22 cellular contexts compared by ENCODE assay signal in genomic region chr22:48403521-48403921, GRCh38.
"Had no signal": no experiment of that assay in that cellular context is flagged by ENCODE, and none has a peak within 500 bp of the region (broad histone marks: within the 10 kb centered on the region; RNA-seq: fewer than 3 reads in every experiment).

No MANE protein-coding gene starts in this region.

- H3K4me2 ChIP-seq: smooth muscle cell had no signal

- H3K4me1 ChIP-seq: esophagus squamous epithelium, gastroesophageal sphincter, left ventricle myocardium inferior, lower lobe of right lung, suprapubic skin, thyroid gland, upper lobe of left lung, vagina had no signal

- H3K27ac Mint-ChIP-seq: dendritic cell treated with granulocyte-macrophage colony-stimulating factor and Interleukin-4, amounts not matched to agents 40 ng/mL and 50 ng/mL, for 4 days; effector memory CD8-positive, alpha-beta T cell; memory B cell; naive B cell had no signal

- H3K27me3 ChIP-seq: ovary, suprapubic skin, thyroid gland, upper lobe of left lung, vagina had no signal

- H3K27ac ChIP-seq: epithelial cell of prostate, esophagus squamous epithelium, gastroesophageal sphincter, left ventricle myocardium inferior, lower lobe of right lung, ovary, suprapubic skin, thyroid gland, upper lobe of left lung, vagina had no signal

- H3K4me3 ChIP-seq: esophagus squamous epithelium, gastroesophageal sphincter, left ventricle myocardium inferior, lower lobe of right lung, ovary, smooth muscle cell, suprapubic skin, thyroid gland, upper lobe of left lung, vagina had no signal

- H3K9me3 ChIP-seq: esophagus squamous epithelium, lower lobe of right lung, ovary, suprapubic skin, thyroid gland, upper lobe of left lung, vagina had no signal

- H3K4me3 Mint-ChIP-seq: dendritic cell treated with granulocyte-macrophage colony-stimulating factor and Interleukin-4, amounts not matched to agents 40 ng/mL and 50 ng/mL, for 4 days; effector memory CD8-positive, alpha-beta T cell; memory B cell; naive B cell had no signal

- H3K36me3 Mint-ChIP-seq: memory B cell, naive B cell had no signal

- H3K36me3 ChIP-seq: esophagus squamous epithelium, gastroesophageal sphincter, left ventricle myocardium inferior, lower lobe of right lung, ovary, suprapubic skin, thyroid gland, upper lobe of left lung, vagina had no signal

- ATAC-seq: effector memory CD8-positive, alpha-beta T cell; gastroesophageal sphincter; right cardiac atrium had no signal

- H3K9me3 Mint-ChIP-seq: dendritic cell treated with granulocyte-macrophage colony-stimulating factor and Interleukin-4, amounts not matched to agents 40 ng/mL and 50 ng/mL, for 4 days; effector memory CD8-positive, alpha-beta T cell had no signal

- H3K27me3 Mint-ChIP-seq: dendritic cell treated with granulocyte-macrophage colony-stimulating factor and Interleukin-4, amounts not matched to agents 40 ng/mL and 50 ng/mL, for 4 days had no signal

- DNase-seq: effector memory CD8-positive, alpha-beta T cell; esophagus squamous epithelium; foreskin fibroblast; glutamatergic neuron; islet precursor cell; left ventricle myocardium inferior; lower lobe of right lung; midbrain; naive B cell; ovary; right cardiac atrium; stimulated activated CD4-positive, alpha-beta T cell treated with anti-CD3 and anti-CD28 coated beads, Interleukin-2, amount 100 ng/mL, for 48 hours; stimulated activated naive CD4-positive, alpha-beta T cell treated with Interleukin-2 at 50 U/mL for 16 hours; thyroid gland; upper lobe of left lung had no signal

- H3K4me1 Mint-ChIP-seq: memory B cell, naive B cell had no signal
